In genomic region chr2:219230201-219230540, GRCh38 we compare ENCODE assay signal across 8 cellular contexts. TPM values are rescaled to one million over a fixed set of nuclear protein-coding genes. Genes with fewer than 3 reads are reported as not detected.
DNase-seq lines count a peak whose midpoint lies in the region; ATAC-seq and TF ChIP-seq lines count a peak whose summit lies in the region.

No MANE protein-coding gene starts in this region.

- no peaks in the 10 kb centered on the region for H3K9me3 Mint-ChIP-seq in activated naive CD8-positive, alpha-beta T cell (ENCODE audit: low read depth)

- H3K27me3 ChIP-seq in BE2C (no peaks in the 10 kb centered on the region), psoas muscle (ENCODE audit: insufficient read depth in 3 of 3, low read length in 2 of 3) (no peaks in the 10 kb centered on the region)

- no peaks in the 10 kb centered on the region for H3K27me3 Mint-ChIP-seq in activated naive CD8-positive, alpha-beta T cell

- H3K9me3 ChIP-seq in BE2C (no peaks in the 10 kb centered on the region), psoas muscle (no peaks in the 10 kb centered on the region)

- peak overlapping the region; percentile 96 for H3K4me3 Mint-ChIP-seq in activated naive CD8-positive, alpha-beta T cell

- peaks cover 57% of the 10 kb centered on the region for H3K4me1 Mint-ChIP-seq in activated naive CD8-positive, alpha-beta T cell (ENCODE audit: low read depth)

- DNase-seq in BE2C, result peak; percentile 50
- DNase-seq in NCI-H2171 treated with DMSO at 0.1 percent for 48 hours (lab: John Stamatoyannopoulos, UW), result peak; percentile 59
- DNase-seq in left ventricle myocardium superior, result peak; percentile 59
- DNase-seq in psoas muscle, result peak in 1 of 2 donors; percentile 74
- DNase-seq in NCI-H774 (lab: John Stamatoyannopoulos, UW), result no peak

- TF ChIP-seq CTCF in BE2C (IDR thresholded peaks at IDR 0.05; ENCODE audit: low read depth, low read length) (no peak), psoas muscle (IDR thresholded peaks at IDR 0.05) (no peak)

- peaks cover 4% of the 10 kb centered on the region for H3K36me3 Mint-ChIP-seq in activated naive CD8-positive, alpha-beta T cell

- H3K4me3 ChIP-seq in BE2C (ENCODE audit: low read depth, low read length), result peak overlapping the region; percentile 74
- peak overlapping the region; percentile 87 for H3K4me3 ChIP-seq in psoas muscle

- intact Hi-C loops in left ventricle myocardium superior (cut with micrococcal nuclease) (loop anchor here (10.0 kb wide), 1 partner anchor 65 kb away; no protein-coding TSS in a partner anchor), psoas muscle (cut with DNase I) (no loop called here)

- peak overlapping the region; percentile 98 for H3K27ac ChIP-seq in psoas muscle

- ATAC-seq in GM19395 (IDR thresholded peaks at IDR 0.05; ENCODE audit: unreplicated experiment) (peak; percentile 19), left ventricle myocardium superior (peak; percentile 8), psoas muscle (peak in 3 of 4 donors; percentile 19 to 46 (median 28)), HG02571 (IDR thresholded peaks at IDR 0.05; ENCODE audit: unreplicated experiment) (no peak)

- H3K36me3 ChIP-seq in BE2C, result peaks cover 29% of the 10 kb centered on the region
- peaks cover 14 to 71% of the 10 kb centered on the region in 2 donors for H3K36me3 ChIP-seq in psoas muscle (ENCODE audit: insufficient read depth in 1 of 2, low read depth in 1 of 2)

- H3K4me1 ChIP-seq in BE2C (peaks cover 7% of the 10 kb centered on the region), psoas muscle (peaks cover 19% of the 10 kb centered on the region)

- H3K27ac Mint-ChIP-seq in activated naive CD8-positive, alpha-beta T cell, result peak overlapping the region; percentile 98

- 0% methylated on average over 19 of the region's 19 CpGs for WGBS in psoas muscle, 3 donors

RNA-seq across cellular contexts. Expression of gene ANKZF1, which starts 0.6 kb away (rescaled TPM):
- 67.7 TPM for polyA plus RNA-seq in BE2C (2012; ENCODE audit: insufficient read depth, insufficient read length, low read depth)
- total RNA-seq in left ventricle myocardium superior (30.4 TPM), psoas muscle (10 to 100 TPM in 3 of 4 donors, 1 to 10 TPM in 1; 9.3 to 29.4 (median 15.2) TPM)
- 10 to 100 TPM in 2 of 3 donors, 1 to 10 TPM in 1; 8.7 to 27.8 (median 14.9) TPM for polyA plus RNA-seq in psoas muscle

RNA-seq across cellular contexts. Expression of gene ATG9A, which starts 0.7 kb away (rescaled TPM):
- 137 TPM for polyA plus RNA-seq in BE2C (2012; ENCODE audit: insufficient read depth, insufficient read length, low read depth)
- total RNA-seq in left ventricle myocardium superior, result 81.8 TPM
- 100 to 1,000 TPM; 111 to 180 (median 122) TPM for total RNA-seq in psoas muscle
- polyA plus RNA-seq in psoas muscle, result 100 to 1,000 TPM in 1 of 3 donors, 10 to 100 TPM in 2; 41.6 to 107 (median 74.0) TPM

RNA-seq across cellular contexts. Expression of gene ABCB6, which starts 11.4 kb away (rescaled TPM):
- 69.9 TPM for polyA plus RNA-seq in BE2C (2012; ENCODE audit: insufficient read depth, insufficient read length, low read depth)
- total RNA-seq in left ventricle myocardium superior, result 28.2 TPM
- 10 to 100 TPM; 24.4 to 55.7 (median 43.5) TPM for total RNA-seq in psoas muscle
- 10 to 100 TPM; 31.0 to 64.9 (median 42.2) TPM for polyA plus RNA-seq in psoas muscle

RNA-seq across cellular contexts. Expression of gene GLB1L, which starts 15.1 kb away (rescaled TPM):
- polyA plus RNA-seq in BE2C (2012; ENCODE audit: insufficient read depth, insufficient read length, low read depth), result 9.1 TPM
- total RNA-seq in left ventricle myocardium superior (2.5 TPM), psoas muscle (1 to 10 TPM in 1 of 4 donors, under 1 TPM in 3; 0.59 to 1.6 (median 0.92) TPM)
- polyA plus RNA-seq in psoas muscle, result 1 to 10 TPM in 1 of 3 donors, under 1 TPM in 2; 0.55 to 3.7 (median 0.82) TPM

RNA-seq across cellular contexts. Expression of gene STK16, which starts 15.1 kb away (rescaled TPM):
- 130 TPM for polyA plus RNA-seq in BE2C (2012; ENCODE audit: insufficient read depth, insufficient read length, low read depth)
- total RNA-seq in left ventricle myocardium superior (16.4 TPM), psoas muscle (10 to 100 TPM; 11.6 to 16.7 (median 14.3) TPM)
- polyA plus RNA-seq in psoas muscle, result 10 to 100 TPM; 15.8 to 38.5 (median 29.7) TPM
